ENCODE assay signal across 19 cellular contexts in the genomic region with DNA sequence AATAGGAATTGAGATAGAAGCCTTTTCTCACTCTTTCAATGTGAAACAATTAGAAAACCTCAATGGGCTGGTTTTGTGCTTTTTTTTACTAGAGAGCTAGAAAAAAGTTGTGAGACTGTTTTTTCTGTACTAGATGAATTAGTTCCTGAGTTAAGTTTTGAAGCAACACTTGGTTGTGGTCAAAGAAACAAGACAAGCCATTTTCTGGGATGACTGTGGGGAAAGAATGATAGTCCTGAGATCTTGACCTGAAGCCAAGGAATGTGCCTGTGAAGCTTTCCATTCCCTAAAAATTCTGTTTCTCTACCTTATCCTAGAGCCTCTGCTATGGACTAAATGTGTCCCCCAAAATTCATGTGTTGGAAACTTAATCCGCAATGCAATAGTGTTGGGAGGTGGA.
"Had no signal": no experiment of that assay in that cellular context is flagged by ENCODE, and none has a peak within 500 bp of the region (broad histone marks: within the 10 kb centered on the region; RNA-seq: fewer than 3 reads in every experiment).

No MANE protein-coding gene starts in this region.

- H3K27ac ChIP-seq: SJSA1, SK-N-MC had no signal

- H3K4me3 ChIP-seq: MG63, SJSA1, SK-N-MC had no signal

- DNase-seq: KBM-7, MG63, NCI-H1092, NCI-H1105 treated with DMSO at 0.1 percent for 48 hours, NCI-H1417 treated with DMSO at 0.1 percent for 48 hours, NCI-H146, NCI-H1694 treated with DMSO at 0.1 percent for 48 hours, NCI-H1930, NCI-H2081, NCI-H2107, NCI-H2227 treated with DMSO at 0.1 percent for 48 hours, NCI-H524, NCI-H526 treated with DMSO at 0.1 percent for 48 hours, NCI-H748 treated with DMSO at 0.1 percent for 48 hours, Right ventricle myocardium superior, RPMI8226, SIG-M5 had no signal

- H3K4me1 ChIP-seq: SJSA1 had no signal

- H3K36me3 ChIP-seq: MG63, SJSA1 had no signal

- H3K9me3 ChIP-seq: MG63, SJSA1 had no signal

- H3K27me3 ChIP-seq: MG63, SJSA1 had no signal
